ENCODE assay signal across 14 cellular contexts in genomic region chr4:140693577-140693976, GRCh38.
"Had no signal": no experiment of that assay in that cellular context is flagged by ENCODE, and none has a peak within 500 bp of the region (broad histone marks: within the 10 kb centered on the region; RNA-seq: fewer than 3 reads in every experiment).

No MANE protein-coding gene starts in this region.

- H3K9ac ChIP-seq: neural progenitor cell had no signal

- H3K4me3 ChIP-seq: ascending aorta, cardiac muscle cell, lung, neural progenitor cell, pancreas, tibial artery had no signal

- H3K27ac Mint-ChIP-seq: activated CD4-positive, alpha-beta T cell treated with anti-CD3 and anti-CD28 coated beads, Interleukin-2, amount 10 ng/mL, durations not matched to agents 24 days and 14 days; activated naive CD8-positive, alpha-beta T cell treated with anti-CD3 and anti-CD28 coated beads, Interleukin-2, amount 10 ng/mL, durations not matched to agents 7 days and 5 days; activated T-helper 1 cell treated with anti-CD3 and anti-CD28 coated beads, Interleukin-12 subunit alpha, Interleukin-12 subunit beta, Interleukin-2, Interleukin-4 antibody, amounts not matched to agents 30 ng/mL and 10 ng/mL and 1 ng/mL, durations not matched to agents 14 hours and 24 hours and 36 hours; neural progenitor cell; stimulated activated effector memory CD8-positive, alpha-beta T cell treated with anti-CD3 and anti-CD28 coated beads, Interleukin-12 subunit alpha, Interleukin-12 subunit beta, amount 100 ng/mL, for 72 hours had no signal

- H2AFZ ChIP-seq: neural progenitor cell had no signal

- H3K27ac ChIP-seq: ascending aorta, cardiac muscle cell, neural progenitor cell, pancreas, tibial artery had no signal

- H3K36me3 Mint-ChIP-seq: activated naive CD8-positive, alpha-beta T cell treated with anti-CD3 and anti-CD28 coated beads, Interleukin-2, amount 10 ng/mL, durations not matched to agents 7 days and 5 days; stimulated activated effector memory CD8-positive, alpha-beta T cell treated with anti-CD3 and anti-CD28 coated beads, Interleukin-12 subunit alpha, Interleukin-12 subunit beta, amount 100 ng/mL, for 72 hours had no signal

- DNase-seq: activated CD4-positive, alpha-beta T cell treated with anti-CD3 and anti-CD28 coated beads, Interleukin-2, amount 10 ng/mL, durations not matched to agents 24 days and 14 days; activated CD4-positive, CD25-positive, alpha-beta regulatory T cell; activated CD8-positive, alpha-beta memory T cell treated with anti-CD3 and anti-CD28 coated beads for 24 hours; activated naive CD4-positive, alpha-beta T cell; activated naive CD8-positive, alpha-beta T cell treated with anti-CD3 and anti-CD28 coated beads, Interleukin-2, amount 10 ng/mL, durations not matched to agents 7 days and 5 days; erythroblast; pancreas; tibial artery had no signal

- H3K27me3 ChIP-seq: ascending aorta, cardiac muscle cell, neural progenitor cell, pancreas, tibial artery had no signal

- H3K4me2 ChIP-seq: neural progenitor cell had no signal

- ATAC-seq: pancreas; stimulated activated effector memory CD8-positive, alpha-beta T cell treated with anti-CD3 and anti-CD28 coated beads, Interleukin-12 subunit alpha, Interleukin-12 subunit beta, amount 100 ng/mL, for 72 hours had no signal

- H3K4me1 Mint-ChIP-seq: activated CD4-positive, alpha-beta T cell treated with anti-CD3 and anti-CD28 coated beads, Interleukin-2, amount 10 ng/mL, durations not matched to agents 24 days and 14 days; activated naive CD8-positive, alpha-beta T cell treated with anti-CD3 and anti-CD28 coated beads, Interleukin-2, amount 10 ng/mL, durations not matched to agents 7 days and 5 days; stimulated activated effector memory CD8-positive, alpha-beta T cell treated with anti-CD3 and anti-CD28 coated beads, Interleukin-12 subunit alpha, Interleukin-12 subunit beta, amount 100 ng/mL, for 72 hours had no signal

- H3K9me3 Mint-ChIP-seq: activated CD4-positive, alpha-beta T cell treated with anti-CD3 and anti-CD28 coated beads, Interleukin-2, amount 10 ng/mL, durations not matched to agents 24 days and 14 days; activated naive CD8-positive, alpha-beta T cell treated with anti-CD3 and anti-CD28 coated beads, Interleukin-2, amount 10 ng/mL, durations not matched to agents 7 days and 5 days; activated T-helper 1 cell treated with anti-CD3 and anti-CD28 coated beads, Interleukin-12 subunit alpha, Interleukin-12 subunit beta, Interleukin-2, Interleukin-4 antibody, amounts not matched to agents 30 ng/mL and 10 ng/mL and 1 ng/mL, durations not matched to agents 14 hours and 24 hours and 36 hours; neural progenitor cell; stimulated activated effector memory CD8-positive, alpha-beta T cell treated with anti-CD3 and anti-CD28 coated beads, Interleukin-12 subunit alpha, Interleukin-12 subunit beta, amount 100 ng/mL, for 72 hours had no signal

- H3K4me1 ChIP-seq: ascending aorta, pancreas had no signal

- H3K4me3 Mint-ChIP-seq: activated CD4-positive, alpha-beta T cell treated with anti-CD3 and anti-CD28 coated beads, Interleukin-2, amount 10 ng/mL, durations not matched to agents 24 days and 14 days; activated naive CD8-positive, alpha-beta T cell treated with anti-CD3 and anti-CD28 coated beads, Interleukin-2, amount 10 ng/mL, durations not matched to agents 7 days and 5 days; activated T-helper 1 cell treated with anti-CD3 and anti-CD28 coated beads, Interleukin-12 subunit alpha, Interleukin-12 subunit beta, Interleukin-2, Interleukin-4 antibody, amounts not matched to agents 30 ng/mL and 10 ng/mL and 1 ng/mL, durations not matched to agents 14 hours and 24 hours and 36 hours; neural progenitor cell; stimulated activated effector memory CD8-positive, alpha-beta T cell treated with anti-CD3 and anti-CD28 coated beads, Interleukin-12 subunit alpha, Interleukin-12 subunit beta, amount 100 ng/mL, for 72 hours had no signal
